In genomic region chr21:35968564-35968963, GRCh38 we compare ENCODE assay signal across 9 cellular contexts.
"Had no signal": no experiment of that assay in that cellular context is flagged by ENCODE, and none has a peak within 500 bp of the region (broad histone marks: within the 10 kb centered on the region; RNA-seq: fewer than 3 reads in every experiment).

No MANE protein-coding gene starts in this region.

- ATAC-seq: GM23338, HCT116 had no signal

- H3K36me3 ChIP-seq: HAP-1 had no signal

- H2AFZ ChIP-seq: GM23248, GM23338 had no signal

- H3K9ac ChIP-seq: GM23248 had no signal

- H3K4me1 ChIP-seq: HAP-1 had no signal

- H3K4me2 ChIP-seq: GM23338 had no signal

- H3K9me3 ChIP-seq: HAP-1 had no signal

- DNase-seq: GM23248, GOT3, H7, H9, HCEC 1CT, HFFc6 had no signal

- H3K27ac ChIP-seq: GM23248 had no signal

- H3K4me3 ChIP-seq: GM23248, GM23338, HAP-1 had no signal
